Comparison of ENCODE assay signal across 8 cellular contexts in the genomic region with DNA sequence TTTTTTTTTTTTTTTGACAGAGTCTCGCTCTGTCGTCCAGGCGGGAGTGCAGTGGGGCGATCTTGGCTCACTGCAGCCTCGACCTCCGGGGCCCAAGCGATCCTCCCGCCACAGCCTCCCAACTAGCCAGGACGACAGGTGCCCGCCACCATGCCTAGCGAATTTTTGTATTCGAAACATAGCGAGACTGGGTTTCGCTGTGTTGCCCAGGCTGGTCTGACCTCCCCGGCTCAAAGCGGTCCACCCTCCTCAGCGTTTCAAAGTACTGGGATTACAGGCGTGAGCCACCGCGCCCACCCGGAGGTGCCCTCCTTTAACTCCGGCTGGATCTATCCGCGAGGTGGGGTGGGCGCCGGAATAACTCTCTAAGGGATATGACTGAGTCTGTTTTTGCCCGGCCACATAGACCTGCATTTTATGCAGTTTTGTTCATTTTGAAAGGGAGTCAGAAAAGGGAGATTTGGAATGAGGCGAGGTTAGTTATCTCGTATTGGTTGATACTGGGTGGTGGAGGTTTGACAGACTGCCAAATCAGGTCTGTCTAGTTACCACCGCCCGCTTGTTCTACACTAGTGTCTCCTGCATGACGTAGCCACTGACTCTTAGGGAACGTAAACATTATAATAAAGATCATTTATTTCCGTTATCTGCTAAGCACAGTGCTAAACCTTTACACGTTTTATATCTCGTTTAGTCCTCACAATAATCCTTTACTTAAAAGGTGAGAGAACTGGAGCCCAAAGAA. TPM values are rescaled to one million over a fixed set of nuclear protein-coding genes. Genes with fewer than 3 reads are reported as not detected.
DNase-seq lines count a peak whose midpoint lies in the region; ATAC-seq and TF ChIP-seq lines count a peak whose summit lies in the region.

No MANE protein-coding gene starts in this region.

- H3K27me3 ChIP-seq in NT2/D1 (ENCODE audit: insufficient read depth, insufficient read length) = no peaks in the 10 kb centered on the region

- H3K9ac ChIP-seq in NT2/D1 (ENCODE audit: insufficient read length, low read depth) = peak overlapping the region; percentile 61

- H3K36me3 Mint-ChIP-seq in endothelial cell (ENCODE audit: low read depth, unreplicated experiment) (peaks cover 7% of the 10 kb centered on the region), osteocyte (ENCODE audit: unreplicated experiment) (peaks cover 2% of the 10 kb centered on the region)

- H3K27me3 Mint-ChIP-seq in endothelial cell (ENCODE audit: unreplicated experiment) (peaks cover 8% of the 10 kb centered on the region), osteocyte (ENCODE audit: unreplicated experiment) (no peaks in the 10 kb centered on the region)

- H3K4me1 ChIP-seq in NT2/D1 (ENCODE audit: insufficient read depth, insufficient read length) = no peaks in the 10 kb centered on the region

- no peak overlapping the region for H3K4me3 ChIP-seq in NT2/D1 (ENCODE audit: insufficient read length, low read depth)

- peak; percentile 21 for DNase-seq in DMS114 treated with DMSO at 0.1 percent for 48 hours (lab: John Stamatoyannopoulos, UW; ENCODE audit: unreplicated experiment)
- DNase-seq in NT2/D1 (ENCODE audit: low read depth, low spot score) = no peak
- DNase-seq in endothelial cell (ENCODE audit: low spot score) = no peak
- no peak for DNase-seq in osteocyte (ENCODE audit: extremely low spot score, unreplicated experiment)
- DNase-seq in GOT3 (lab: John Stamatoyannopoulos, UW) = no peak
- DNase-seq in SIG-M5 (lab: John Stamatoyannopoulos, UW) = no peak
- no peak for DNase-seq in NCI-H226

- ATAC-seq in GM21723 (IDR thresholded peaks at IDR 0.05; ENCODE audit: unreplicated experiment) = no peak

- H3K9me3 ChIP-seq in NT2/D1 (ENCODE audit: insufficient read depth, low read length) = no peaks in the 10 kb centered on the region

- peak overlapping the region; percentile 10 for H3K27ac Mint-ChIP-seq in endothelial cell (ENCODE audit: unreplicated experiment)
- H3K27ac Mint-ChIP-seq in osteocyte (ENCODE audit: unreplicated experiment) = peak overlapping the region; percentile 98

- H3K9me3 Mint-ChIP-seq in endothelial cell (ENCODE audit: unreplicated experiment) (no peaks in the 10 kb centered on the region), osteocyte (ENCODE audit: unreplicated experiment) (no peaks in the 10 kb centered on the region)

- H3K4me3 Mint-ChIP-seq in endothelial cell (ENCODE audit: unreplicated experiment) (peak overlapping the region; percentile 84), osteocyte (ENCODE audit: unreplicated experiment) (peak overlapping the region; percentile 91)

- peaks cover 26% of the 10 kb centered on the region for H3K4me1 Mint-ChIP-seq in endothelial cell (ENCODE audit: unreplicated experiment)
- peaks cover 28% of the 10 kb centered on the region for H3K4me1 Mint-ChIP-seq in osteocyte (ENCODE audit: unreplicated experiment)

- TF ChIP-seq CTCF in endothelial cell (IDR thresholded peaks at IDR 0.05; ENCODE audit: unreplicated experiment) (no peak), osteocyte (IDR thresholded peaks at IDR 0.05) (no peak)

- peaks cover 32% of the 10 kb centered on the region for H3K36me3 ChIP-seq in NT2/D1 (ENCODE audit: insufficient read depth, insufficient read length, low read length)

RNA-seq across cellular contexts. Expression of a gene that starts 0.9 kb away (rescaled TPM):
- total RNA-seq in endothelial cell (ENCODE audit: unreplicated experiment) (200 TPM), osteocyte (125 and 130 TPM in 2 replicates)

RNA-seq across cellular contexts. Expression of a gene that starts 16.1 kb away (rescaled TPM):
- total RNA-seq in endothelial cell (ENCODE audit: unreplicated experiment) = 39.4 TPM
- total RNA-seq in osteocyte = 36.1 and 39.7 TPM in 2 replicates

RNA-seq across cellular contexts. Expression of a gene that starts 35.5 kb away (rescaled TPM):
- total RNA-seq in endothelial cell (ENCODE audit: unreplicated experiment) (6.9 TPM), osteocyte (2.7 and 3.2 TPM in 2 replicates)
